In the genomic region with DNA sequence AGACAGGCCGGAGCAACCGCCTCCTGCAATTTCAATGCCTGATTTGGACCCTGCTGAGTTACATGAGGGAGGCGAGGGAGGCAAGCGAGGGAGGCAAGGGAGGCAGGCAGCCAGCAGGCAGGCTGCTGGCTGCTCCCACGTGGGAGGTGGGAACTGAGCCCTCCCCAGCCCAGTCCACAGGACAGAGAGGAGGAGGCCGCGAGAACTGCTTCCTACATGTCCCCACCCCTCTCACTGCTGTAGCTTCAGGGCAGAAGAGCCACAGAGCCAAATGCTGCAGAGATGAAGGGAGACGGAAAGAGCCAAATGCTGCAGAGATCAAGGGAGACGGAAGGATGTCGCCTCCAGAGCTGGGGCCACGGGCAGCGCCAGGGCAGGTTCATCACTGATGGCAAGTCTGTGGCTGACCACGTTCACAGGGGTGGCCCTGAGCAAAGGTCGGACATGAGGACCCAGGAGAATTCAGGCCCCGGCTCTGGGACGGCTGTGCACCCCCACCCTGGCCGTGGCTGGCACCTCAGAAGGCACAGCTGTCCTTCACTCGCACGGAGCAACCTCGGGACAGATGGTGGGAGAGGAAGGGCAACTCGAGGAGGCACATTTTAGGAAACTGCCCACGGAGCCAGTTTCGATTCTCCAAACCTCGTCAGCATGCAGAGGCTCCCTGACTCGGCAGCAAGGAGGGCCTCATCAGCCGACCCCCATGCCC, we compare ENCODE assay signal across 9 cellular contexts. TPM values are rescaled to one million over a fixed set of nuclear protein-coding genes. Genes with fewer than 3 reads are reported as not detected.
DNase-seq lines count a peak whose midpoint lies in the region; ATAC-seq and TF ChIP-seq lines count a peak whose summit lies in the region.
"Had no signal": no experiment of that assay in that cellular context is flagged by ENCODE, and none has a peak within 500 bp of the region (broad histone marks: within the 10 kb centered on the region; RNA-seq: fewer than 3 reads in every experiment).

No MANE protein-coding gene starts in this region.

- no peak overlapping the region for H3K27ac Mint-ChIP-seq in stimulated activated naive CD8-positive, alpha-beta T cell treated with anti-CD3 and anti-CD28 coated beads, Interleukin-15, Interleukin-2, amounts not matched to agents 100 ng/mL and 50 ng/mL, for 24 hours

- peaks cover 57% of the 10 kb centered on the region for H3K4me1 Mint-ChIP-seq in stimulated activated naive CD8-positive, alpha-beta T cell treated with anti-CD3 and anti-CD28 coated beads, Interleukin-15, Interleukin-2, amounts not matched to agents 100 ng/mL and 50 ng/mL, for 24 hours (ENCODE audit: low read depth)

- H3K36me3 Mint-ChIP-seq in stimulated activated naive CD8-positive, alpha-beta T cell treated with anti-CD3 and anti-CD28 coated beads, Interleukin-15, Interleukin-2, amounts not matched to agents 100 ng/mL and 50 ng/mL, for 24 hours (ENCODE audit: low read depth): no peaks in the 10 kb centered on the region

- peak overlapping the region; percentile 47 for H3K4me3 Mint-ChIP-seq in stimulated activated naive CD8-positive, alpha-beta T cell treated with anti-CD3 and anti-CD28 coated beads, Interleukin-15, Interleukin-2, amounts not matched to agents 100 ng/mL and 50 ng/mL, for 24 hours

- no peak for ATAC-seq in stimulated activated naive CD8-positive, alpha-beta T cell treated with anti-CD3 and anti-CD28 coated beads, Interleukin-15, Interleukin-2, amounts not matched to agents 100 U/mL and 50 U/mL, for 24 hours
- no peak for ATAC-seq in foreskin keratinocyte
- ATAC-seq in GM21526 (IDR thresholded peaks at IDR 0.05; ENCODE audit: low FRiP score, unreplicated experiment): no peak

- H3K9me3 Mint-ChIP-seq in stimulated activated naive CD8-positive, alpha-beta T cell treated with anti-CD3 and anti-CD28 coated beads, Interleukin-15, Interleukin-2, amounts not matched to agents 100 ng/mL and 50 ng/mL, for 24 hours: no peaks in the 10 kb centered on the region

- H3K27ac ChIP-seq in foreskin keratinocyte: no peak overlapping the region

- H3K4me1 ChIP-seq in foreskin keratinocyte: no peaks in the 10 kb centered on the region
- H3K4me1 ChIP-seq: Caco-2 had no signal

- no peak for DNase-seq in stimulated activated naive CD8-positive, alpha-beta T cell treated with anti-CD3 and anti-CD28 coated beads, Interleukin-15, Interleukin-2, amounts not matched to agents 100 U/mL and 50 U/mL, for 24 hours
- peak; percentile 51 for DNase-seq in ecto neural progenitor cell (ENCODE audit: low spot score)
- peak; percentile 97 for DNase-seq in myocyte (ENCODE audit: low read depth)
- DNase-seq in NCI-H2081 (lab: John Stamatoyannopoulos, UW): no peak
- DNase-seq in NCI-H146 treated with DMSO at 0.1 percent for 48 hours (lab: John Stamatoyannopoulos, UW; ENCODE audit: unreplicated experiment): no peak
- no peak for DNase-seq in foreskin keratinocyte

- peaks cover 24% of the 10 kb centered on the region for H3K27me3 ChIP-seq in foreskin keratinocyte

- peaks cover 7% of the 10 kb centered on the region for H3K27me3 Mint-ChIP-seq in stimulated activated naive CD8-positive, alpha-beta T cell treated with anti-CD3 and anti-CD28 coated beads, Interleukin-15, Interleukin-2, amounts not matched to agents 100 ng/mL and 50 ng/mL, for 24 hours

- no peak for TF ChIP-seq CTCF in foreskin keratinocyte (conservative IDR thresholded peaks at IDR 0.05)

RNA-seq across cellular contexts. Expression of a gene that starts 21.5 kb away (rescaled TPM):
- total RNA-seq in myocyte (24.3 and 26.0 TPM in 2 replicates), foreskin keratinocyte (0.41 and 0.60 TPM in 2 replicates)
- polyA plus RNA-seq in myocyte (2012): 20.9 TPM
- polyA plus RNA-seq in foreskin keratinocyte: 0.46 and 0.49 TPM in 2 replicates

Comparison
In these comparisons a context has a peak if more than half of its experiments do, and no peak if none do; other contexts are left out.
1. DNase-seq: peak in ecto neural progenitor cell (single experiment) and myocyte (single experiment); none in stimulated activated naive CD8-positive, alpha-beta T cell treated with anti-CD3 and anti-CD28 coated beads, Interleukin-15, Interleukin-2, amounts not matched to agents 100 U/mL and 50 U/mL, for 24 hours (single experiment), NCI-H2081 (0 of 2), NCI-H146 treated with DMSO at 0.1 percent for 48 hours (single experiment) and foreskin keratinocyte (0 of 2).
2. RNA of a gene that starts 21.5 kb away (total RNA-seq): 24.3 to 26.0 TPM in myocyte; 0.41 to 0.60 TPM in foreskin keratinocyte; every median in the first group is over 10 times any median in the second.